In the genomic region with DNA sequence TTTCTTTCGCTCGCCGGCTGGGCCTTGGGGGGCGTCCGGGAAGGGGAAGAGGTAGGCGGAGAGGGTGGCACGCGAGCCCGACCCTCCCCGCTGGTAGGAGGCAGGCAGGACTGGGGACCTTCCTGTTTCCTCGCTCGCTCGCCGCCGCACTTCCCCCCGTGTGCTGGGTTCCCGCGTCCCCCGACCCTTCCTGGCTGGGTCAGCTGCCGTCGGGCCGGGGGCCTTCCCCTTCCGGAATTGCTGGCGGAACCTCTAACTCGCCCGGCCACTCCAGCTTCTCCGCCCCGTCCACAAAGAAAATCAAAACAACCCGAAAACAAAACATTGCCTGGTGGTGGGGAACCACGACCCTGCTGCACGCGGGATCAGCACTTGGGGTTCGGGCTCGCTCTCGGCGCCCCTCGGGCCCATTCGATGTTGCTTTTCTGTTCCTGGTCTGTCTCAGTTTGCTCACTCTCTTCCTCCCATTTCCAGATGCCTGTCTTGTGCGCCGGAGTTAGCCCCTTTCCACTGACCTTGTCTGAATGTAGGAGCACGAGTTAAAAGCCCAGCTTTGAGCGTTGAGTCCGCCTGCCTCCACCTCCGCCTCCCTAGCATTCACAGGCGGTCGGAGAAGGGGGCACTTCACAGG, we compare ENCODE assay signal across 8 cellular contexts. TPM values are rescaled to one million over a fixed set of nuclear protein-coding genes. Genes with fewer than 3 reads are reported as not detected.
DNase-seq lines count a peak whose midpoint lies in the region; ATAC-seq, FAIRE-seq and TF ChIP-seq lines count a peak whose summit lies in the region.

No MANE protein-coding gene starts in this region.

- TF ChIP-seq POLR2A in GM12892 (IDR thresholded peaks at IDR 0.05; ENCODE audit: low read depth, low read length) (no peak), ovary (IDR thresholded peaks at IDR 0.05) (no peak)

- peaks cover 57% of the 10 kb centered on the region for H3K4me1 Mint-ChIP-seq in activated naive CD8-positive, alpha-beta T cell treated with anti-CD3 and anti-CD28 coated beads, Interleukin-2, amount 50 U/mL, for 24 hours

- POLR2A ChIA-PET in AG04450 (lab: Yijun Ruan, JAX): interaction anchor here (0.7 kb wide), 1 partner anchor 350 kb away, joined by 3 read pairs; no protein-coding TSS in a partner anchor

- H3K27me3 ChIP-seq in AG04450 (ENCODE audit: control insufficient read depth, insufficient read depth, low read length): no peaks in the 10 kb centered on the region
- H3K27me3 ChIP-seq in ovary: no peaks in the 10 kb centered on the region

- no peak for TF ChIP-seq EP300 in ovary (IDR thresholded peaks at IDR 0.05)

- H3K9me3 ChIP-seq in AG04450 (ENCODE audit: control insufficient read depth, insufficient read depth, low read length): peaks cover 6% of the 10 kb centered on the region; the same call in 1 of the 2 replicates
- no peaks in the 10 kb centered on the region for H3K9me3 ChIP-seq in ovary

- DNase-seq in AG04450 (ENCODE audit: low read depth, low spot score) (no peak), GM12892 (ENCODE audit: insufficient read length) (peak; percentile 60), NCI-H1694 treated with DMSO at 0.1 percent for 48 hours (lab: John Stamatoyannopoulos, UW) (peak; percentile 42), cardiac septum (ENCODE audit: low spot score) (peak; percentile 88), ovary (peak in 2 of 5 donors; percentile 40 to 44)
- peak; percentile 62 for DNase-seq in activated naive CD8-positive, alpha-beta T cell treated with anti-CD3 and anti-CD28 coated beads, Interleukin-2, amount 50 U/mL, for 24 hours
- DNase-seq in central memory CD4-positive, alpha-beta T cell: no peak

- peak overlapping the region; percentile 93 for H3K27ac ChIP-seq in AG04450 (ENCODE audit: low read depth, low read length)
- H3K27ac ChIP-seq in ovary: peak overlapping the region; percentile 88 to 95

- 0 to 1% (median 0%) methylated on average over 45 to 46 of the region's 46 CpGs for WGBS in ovary, 3 donors

- H3K4me3 Mint-ChIP-seq in activated naive CD8-positive, alpha-beta T cell treated with anti-CD3 and anti-CD28 coated beads, Interleukin-2, amount 50 U/mL, for 24 hours: peak overlapping the region; percentile 98

- no peaks in the 10 kb centered on the region for H3K9me3 Mint-ChIP-seq in activated naive CD8-positive, alpha-beta T cell treated with anti-CD3 and anti-CD28 coated beads, Interleukin-2, amount 50 U/mL, for 24 hours

- peak overlapping the region; percentile 99 for H3K27ac Mint-ChIP-seq in activated naive CD8-positive, alpha-beta T cell treated with anti-CD3 and anti-CD28 coated beads, Interleukin-2, amount 50 U/mL, for 24 hours

- no peaks in the 10 kb centered on the region for H3K36me3 ChIP-seq in ovary

- intact Hi-C loops in cardiac septum (cut with DNase I) (loop anchor here (5.0 kb wide), 1 partner anchor 140 kb away; a partner anchor contains a TSS), ovary (cut with DNase I) (no loop called here)

- ATAC-seq in HG02840 (IDR thresholded peaks at IDR 0.05; ENCODE audit: low FRiP score, unreplicated experiment): peak; percentile 33
- ATAC-seq in activated naive CD8-positive, alpha-beta T cell treated with anti-CD3 and anti-CD28 coated beads, Interleukin-2, amount 50 U/mL, for 24 hours: peak; percentile 25

- peaks cover 29% of the 10 kb centered on the region for H3K36me3 Mint-ChIP-seq in activated naive CD8-positive, alpha-beta T cell treated with anti-CD3 and anti-CD28 coated beads, Interleukin-2, amount 50 U/mL, for 24 hours (ENCODE audit: low read depth)

- H3K27me3 Mint-ChIP-seq in activated naive CD8-positive, alpha-beta T cell treated with anti-CD3 and anti-CD28 coated beads, Interleukin-2, amount 50 U/mL, for 24 hours: peaks cover 2% of the 10 kb centered on the region

- peak overlapping the region; percentile 97 for H3K4me3 ChIP-seq in AG04450 (ENCODE audit: low read depth, low read length)
- H3K4me3 ChIP-seq in ovary: peak overlapping the region; percentile 98

- FAIRE-seq in GM12892 (lab: Jason Lieb, UNC): peak; percentile 77

- no peak for TF ChIP-seq CTCF in AG04450 (IDR thresholded peaks at IDR 0.05; ENCODE audit: low read depth, low read length)
- TF ChIP-seq CTCF in ovary (IDR thresholded peaks at IDR 0.05): no peak

- CTCF ChIA-PET in AG04450 (lab: Charles Lee): no interaction called here

- H3K4me1 ChIP-seq in ovary (ENCODE audit: insufficient read depth): peaks cover 4% of the 10 kb centered on the region

RNA-seq across cellular contexts. Expression of a gene that starts 0.6 kb away (rescaled TPM):
- polyA plus RNA-seq in AG04450 (2011; rRNA removed) (134 and 191 TPM in 2 replicates), ovary (100 to 1,000 TPM in 1 of 2 donors, 10 to 100 TPM in 1; 68.5 to 115 TPM)
- 131 and 183 TPM in 2 replicates for polyA minus RNA-seq in AG04450 (2011; rRNA and poly(A)+ RNA removed)
- 90.6 TPM for polyA plus RNA-seq in GM12892 (2012; ENCODE audit: missing spikeins)
- total RNA-seq in cardiac septum (137 TPM), ovary (100 to 1,000 TPM; 119 to 187 (median 175) TPM)

Comparison
In these comparisons a context has a peak if more than half of its experiments do, and no peak if none do; other contexts are left out.
1. DNase-seq: peak in GM12892 (single experiment), NCI-H1694 treated with DMSO at 0.1 percent for 48 hours (single experiment), activated naive CD8-positive, alpha-beta T cell treated with anti-CD3 and anti-CD28 coated beads, Interleukin-2, amount 50 U/mL, for 24 hours (single experiment) and cardiac septum (single experiment); none in AG04450 (single experiment) and central memory CD4-positive, alpha-beta T cell (single experiment).